ENCODE assay signal across 7 cellular contexts in the genomic region with DNA sequence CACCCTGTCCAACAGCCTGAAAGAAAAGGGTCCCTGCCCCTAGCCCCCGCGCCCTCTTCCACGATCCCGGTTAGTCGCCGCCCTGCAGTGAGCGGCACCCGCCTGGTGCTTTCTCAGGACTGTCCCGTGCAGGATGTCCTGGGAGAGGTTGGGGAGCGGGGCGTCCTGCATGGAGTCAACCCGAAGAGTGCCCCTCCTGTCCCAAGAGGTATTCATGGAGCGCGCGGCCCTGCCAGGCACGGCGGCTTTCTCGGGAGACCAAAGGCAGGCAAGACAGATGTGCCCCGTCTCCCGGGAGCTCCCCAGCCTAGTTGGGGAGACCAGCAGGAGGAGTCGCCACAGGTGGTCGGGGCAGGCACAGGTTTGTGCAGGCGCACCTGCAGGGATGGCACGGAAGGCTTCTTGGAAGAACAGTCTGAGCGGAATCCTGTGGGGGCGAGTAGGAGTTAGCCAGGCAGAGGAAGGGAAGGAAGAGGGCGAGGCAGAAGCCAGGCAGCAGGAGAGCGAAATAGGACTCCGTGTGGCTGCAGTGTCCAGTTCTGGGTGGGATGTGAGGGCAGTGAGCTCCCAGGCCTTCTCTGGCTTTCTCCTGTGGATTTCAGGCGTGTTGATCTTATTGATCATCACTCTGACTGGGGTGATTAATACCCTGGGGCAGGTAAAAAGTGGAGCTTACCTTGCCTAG. TPM values are rescaled to one million over a fixed set of nuclear protein-coding genes. Genes with fewer than 3 reads are reported as not detected.
A peak's percentile ranks its signal among the peaks of the same experiment; 100 is the strongest.
DNase-seq lines count a peak whose midpoint lies in the region; ATAC-seq and TF ChIP-seq lines count a peak whose summit lies in the region.

No MANE protein-coding gene starts in this region.

- H3K9me3 Mint-ChIP-seq in glutamatergic neuron (ENCODE audit: unreplicated experiment): peaks cover 8% of the 10 kb centered on the region

- peak; percentile 15 to 19 for DNase-seq in activated CD4-positive, alpha-beta T cell treated with anti-CD3 and anti-CD28 coated beads, Interleukin-2, amount 50 U/mL, for 48 hours
- DNase-seq in glutamatergic neuron (no peak), skeletal muscle cell (ENCODE audit: low read depth) (no peak), ecto neural progenitor cell (ENCODE audit: low spot score) (no peak), NCI-H1048 (lab: John Stamatoyannopoulos, UW) (no peak)

- H3K4me3 ChIP-seq in HUES48 (ENCODE audit: low read depth, low read length): peak overlapping the region; percentile 100
- peak overlapping the region; percentile 94 for H3K4me3 ChIP-seq in skeletal muscle cell (ENCODE audit: low read depth, low read length)

- peak overlapping the region; percentile 85 for H3K27ac ChIP-seq in HUES48 (ENCODE audit: low read depth, low read length)

- peak overlapping the region; percentile 91 for H3K4me3 Mint-ChIP-seq in glutamatergic neuron (ENCODE audit: unreplicated experiment)

- H3K4me1 Mint-ChIP-seq in glutamatergic neuron (ENCODE audit: low read depth, unreplicated experiment): peaks cover 11% of the 10 kb centered on the region

- TF ChIP-seq CTCF in glutamatergic neuron (IDR thresholded peaks at IDR 0.05; ENCODE audit: partially characterized antibody, unreplicated experiment): no peak

- H3K4me1 ChIP-seq in HUES48 (ENCODE audit: control insufficient read depth, insufficient read depth, low read length): peaks cover 7% of the 10 kb centered on the region; the same call in 1 of the 2 replicates

- no peak for ATAC-seq in GM21423 (IDR thresholded peaks at IDR 0.05; ENCODE audit: unreplicated experiment)

- no peaks in the 10 kb centered on the region for H3K36me3 Mint-ChIP-seq in glutamatergic neuron (ENCODE audit: unreplicated experiment)

- H3K36me3 ChIP-seq in HUES48 (ENCODE audit: control insufficient read depth, insufficient read depth, low read length): peaks cover 39% of the 10 kb centered on the region

- H3K9ac ChIP-seq in HUES48 (ENCODE audit: low read depth, low read length): peak overlapping the region; percentile 96

- no peaks in the 10 kb centered on the region for H3K27me3 ChIP-seq in HUES48 (ENCODE audit: control insufficient read depth, insufficient read depth, low read length)

- H3K9me3 ChIP-seq in HUES48 (ENCODE audit: control insufficient read depth, insufficient read depth, low read length): peaks cover 13% of the 10 kb centered on the region; the same call in 1 of the 2 replicates

- peak overlapping the region; percentile 79 for H3K27ac Mint-ChIP-seq in glutamatergic neuron (ENCODE audit: unreplicated experiment)

- peaks cover 15% of the 10 kb centered on the region for H3K27me3 Mint-ChIP-seq in glutamatergic neuron (ENCODE audit: unreplicated experiment)

RNA-seq across cellular contexts. Expression of a gene that starts 0.7 kb away (rescaled TPM):
- total RNA-seq in glutamatergic neuron (ENCODE audit: unreplicated experiment): 30.5 TPM

RNA-seq across cellular contexts. Expression of a gene that starts 29.6 kb away (rescaled TPM):
- total RNA-seq in glutamatergic neuron (ENCODE audit: unreplicated experiment): 45.1 TPM

RNA-seq across cellular contexts. Expression of a gene that starts 41.9 kb away (rescaled TPM):
- 300 TPM for total RNA-seq in glutamatergic neuron (ENCODE audit: unreplicated experiment)

RNA-seq across cellular contexts. Expression of a gene that starts 47.2 kb away (rescaled TPM):
- 6.0 TPM for total RNA-seq in glutamatergic neuron (ENCODE audit: unreplicated experiment)

Comparison
In these comparisons a context has a peak if more than half of its experiments do, and no peak if none do; other contexts are left out.
1. DNase-seq: peak in activated CD4-positive, alpha-beta T cell treated with anti-CD3 and anti-CD28 coated beads, Interleukin-2, amount 50 U/mL, for 48 hours (2 of 2); none in glutamatergic neuron (single experiment), skeletal muscle cell (single experiment), ecto neural progenitor cell (single experiment) and NCI-H1048 (single experiment).